Comparison of ENCODE assay signal across 21 cellular contexts in genomic region chr9:111969622-111970021, GRCh38.
DNase-seq lines count a peak whose midpoint lies in the region; ATAC-seq, FAIRE-seq and TF ChIP-seq lines count a peak whose summit lies in the region.
"Had no signal": no experiment of that assay in that cellular context is flagged by ENCODE, and none has a peak within 500 bp of the region (broad histone marks: within the 10 kb centered on the region; RNA-seq: fewer than 3 reads in every experiment).

No MANE protein-coding gene starts in this region.

- ATAC-seq in IMR-90 (ENCODE audit: low read depth) (no peak), upper lobe of left lung (ENCODE audit: low FRiP score in 2 of 2) (no peak)
- ATAC-seq: GM23338 had no signal

- no peak overlapping the region; the same call in 1 of the 2 replicates for H2BK20ac ChIP-seq in IMR-90 (ENCODE audit: low read depth, low read length)

- peaks cover 0 to 8% of the 10 kb centered on the region in 2 experiments; a peak in 1 of 4 replicates for H3K79me1 ChIP-seq in IMR-90 (ENCODE audit: low read depth in 1 of 2, low read length in 2 of 2)

- no peaks in the 10 kb centered on the region for H3K9me3 ChIP-seq in IMR-90 (ENCODE audit: control insufficient read depth, insufficient read depth, low read length)
- H3K9me3 ChIP-seq in endothelial cell of umbilical vein (replicated peaks; ENCODE audit: control insufficient read depth, insufficient read depth, low read length) = no peaks in the 10 kb centered on the region
- H3K9me3 ChIP-seq in upper lobe of left lung = no peaks in the 10 kb centered on the region
- H3K9me3 ChIP-seq in uterus = no peaks in the 10 kb centered on the region
- H3K9me3 ChIP-seq: MG63 had no signal

- dilution Hi-C loops in IMR-90 (cut with HindIII; ENCODE audit: low sequenced_read_pairs, unreplicated experiment) (no loop called here), endothelial cell of umbilical vein (cut with MboI; ENCODE audit: extremely low pct_ligation_motif_present, low sequenced_read_pairs) (no loop called here)

- TF ChIP-seq CTCF in IMR-90 (conservative IDR thresholded peaks at IDR 0.05; ENCODE audit: low read depth, low read length) (no peak), endothelial cell of umbilical vein (IDR thresholded peaks at IDR 0.05; ENCODE audit: extremely low read depth in 1 of 2, insufficient read depth in 1 of 2, low read depth in 1 of 2, low read length in 2 of 2) (no peak), upper lobe of left lung (IDR thresholded peaks at IDR 0.05) (no peak), uterus (IDR thresholded peaks at IDR 0.05) (no peak)

- BruUV-seq in IMR-90 (replicated peaks; lab: Mats Ljungman, UMichigan) = no TSS peak
- BruUV-seq in endothelial cell of umbilical vein (replicated peaks; lab: Mats Ljungman, UMichigan) = no TSS peak

- H3K9me1 ChIP-seq in IMR-90 (ENCODE audit: insufficient read depth, low read length) (peaks cover 14% of the 10 kb centered on the region), endothelial cell of umbilical vein (replicated peaks; ENCODE audit: control insufficient read depth, extremely low read depth, insufficient read depth, low read length) (no peaks in the 10 kb centered on the region)

- H3K27ac ChIP-seq in IMR-90 (ENCODE audit: insufficient read depth, low read length) = no peak overlapping the region
- H3K27ac ChIP-seq in endothelial cell of umbilical vein (ENCODE audit: insufficient read depth, low read depth, low read length) = no peak overlapping the region
- no peak overlapping the region for H3K27ac ChIP-seq in upper lobe of left lung
- H3K27ac ChIP-seq in uterus = no peak overlapping the region
- H3K27ac ChIP-seq: HL-60, PC-9, SJCRH30 had no signal

- FAIRE-seq in endothelial cell of umbilical vein (lab: Jason Lieb, UNC) = no peak
- FAIRE-seq: G401.6, HTR-8/SVneo had no signal

- no peak for TF ChIP-seq EP300 in upper lobe of left lung (IDR thresholded peaks at IDR 0.05)

- H3K23ac ChIP-seq in IMR-90 (ENCODE audit: low read depth, low read length) = no peak overlapping the region

- H3K27me3 ChIP-seq in IMR-90 (ENCODE audit: control insufficient read depth, insufficient read depth, low read length) = no peaks in the 10 kb centered on the region
- no peaks in the 10 kb centered on the region for H3K27me3 ChIP-seq in endothelial cell of umbilical vein (ENCODE audit: control insufficient read depth in 2 of 2, insufficient read depth in 2 of 2, low read length in 2 of 2)
- H3K27me3 ChIP-seq in upper lobe of left lung = no peaks in the 10 kb centered on the region
- no peaks in the 10 kb centered on the region for H3K27me3 ChIP-seq in uterus
- H3K27me3 ChIP-seq: MG63, SJCRH30 had no signal

- H3K9ac ChIP-seq in IMR-90 (ENCODE audit: low read depth, low read length) (no peak overlapping the region), endothelial cell of umbilical vein (replicated peaks; ENCODE audit: extremely low read depth, insufficient read depth, low read length) (no peak overlapping the region)

- H2AK5ac ChIP-seq in IMR-90 (ENCODE audit: low read depth, low read length) = 0 out of 2 replicates have a peak overlapping the region, but pooled peaks have one; percentile 60

- H2BK5ac ChIP-seq in IMR-90 (ENCODE audit: low read depth, low read length, poor library complexity, severe bottlenecking) = no peak overlapping the region

- H3K4me1 ChIP-seq in IMR-90 (ENCODE audit: control insufficient read depth, insufficient read depth, low read length) = peaks cover 10% of the 10 kb centered on the region; the same call in 1 of the 2 replicates
- peaks cover 3% of the 10 kb centered on the region for H3K4me1 ChIP-seq in endothelial cell of umbilical vein (ENCODE audit: control insufficient read depth, extremely low read depth, insufficient read depth, low read length)
- peaks cover 0 to 7% (median 1%) of the 10 kb centered on the region in 4 donors for H3K4me1 ChIP-seq in upper lobe of left lung
- H3K4me1 ChIP-seq in uterus = no peaks in the 10 kb centered on the region

- peak overlapping the region; percentile 53; the same call in 1 of the 2 replicates for H4K91ac ChIP-seq in IMR-90 (ENCODE audit: insufficient read depth, low read depth, low read length)

- 71 to 100% methylated on average over 1 to 2 of the region's 8 CpGs for WGBS in IMR-90 (ENCODE audit: extremely low coverage in 2 of 2, insufficient read length in 1 of 2), 2 experiments
- WGBS in upper lobe of left lung, 2 donors = 66 to 92% methylated on average over 8 of the region's 8 CpGs

- no peak overlapping the region for H3K18ac ChIP-seq in IMR-90 (ENCODE audit: low read depth, low read length)

- in situ Hi-C loops in IMR-90 (cut with MboI; ENCODE audit: low sequenced_read_pairs) = no loop called here

- H2AFZ ChIP-seq in IMR-90 (replicated peaks; ENCODE audit: low read length, poor library complexity) = no peak overlapping the region
- peak overlapping the region; percentile 20 for H2AFZ ChIP-seq in endothelial cell of umbilical vein (ENCODE audit: low read depth, low read length)
- H2AFZ ChIP-seq: GM23338, PC-9 had no signal

- H3K79me2 ChIP-seq in endothelial cell of umbilical vein (ENCODE audit: control insufficient read depth, insufficient read depth, low read length) = no peaks in the 10 kb centered on the region

- peak overlapping the region; percentile 26; the same call in 1 of the 2 replicates for H3K4ac ChIP-seq in IMR-90 (ENCODE audit: low read depth, low read length)

- H3K4me2 ChIP-seq in IMR-90 (ENCODE audit: low read depth, low read length) = no peak overlapping the region
- no peak overlapping the region for H3K4me2 ChIP-seq in endothelial cell of umbilical vein (ENCODE audit: insufficient read depth, low read length)
- H3K4me2 ChIP-seq: GM23338, PC-9 had no signal

- H3K36me3 ChIP-seq in IMR-90 (ENCODE audit: control insufficient read depth, insufficient read depth, low read length) (no peaks in the 10 kb centered on the region), endothelial cell of umbilical vein (ENCODE audit: control insufficient read depth in 2 of 2, extremely low read depth in 1 of 2, insufficient read depth in 2 of 2, low read length in 2 of 2) (no peaks in the 10 kb centered on the region), upper lobe of left lung (no peaks in the 10 kb centered on the region), uterus (no peaks in the 10 kb centered on the region)
- H3K36me3 ChIP-seq: MG63, SJCRH30 had no signal

- H3K14ac ChIP-seq in IMR-90 (replicated peaks; ENCODE audit: low read depth, low read length) = no peak overlapping the region

- POLR2A ChIA-PET in IMR-90 (lab: Charles Lee; ENCODE audit: unreplicated experiment) = no interaction called here
- POLR2A ChIA-PET in endothelial cell of umbilical vein (lab: Charles Lee) = interaction anchor here (1.0 kb wide), 1 partner anchor 12 kb away, joined by 4 read pairs; no protein-coding TSS in a partner anchor

- H4K5ac ChIP-seq in IMR-90 (ENCODE audit: low read depth, low read length) = no peak overlapping the region

- H3K4me3 ChIP-seq in IMR-90 (ENCODE audit: insufficient read depth, low read depth, low read length) (no peak overlapping the region), endothelial cell of umbilical vein (replicated peaks in 1 of 3; ENCODE audit: insufficient read depth in 1 of 3, low read depth in 1 of 3, low read length in 3 of 3) (no peak overlapping the region), upper lobe of left lung (no peak overlapping the region), uterus (no peak overlapping the region)
- H3K4me3 ChIP-seq: GM23338, MG63, PC-9, SJCRH30 had no signal

- CTCF ChIA-PET in IMR-90 (lab: Yijun Ruan, JAX) (no interaction called here), endothelial cell of umbilical vein (lab: Charles Lee) (interaction anchor here (1.7 kb wide), 1 partner anchor 105 kb away, joined by 4 read pairs; no protein-coding TSS in a partner anchor)

- 0 out of 3 replicates have a peak overlapping the region, but pooled peaks have one; percentile 21 for H2BK15ac ChIP-seq in IMR-90 (ENCODE audit: low read depth, low read length)

- no peak overlapping the region for H3K56ac ChIP-seq in IMR-90 (ENCODE audit: extremely low read depth, insufficient read depth, low read length)

- H2AK9ac ChIP-seq in IMR-90 (replicated peaks; ENCODE audit: low read depth, low read length, poor library complexity) = no peak overlapping the region

- TF ChIP-seq POLR2A in IMR-90 (IDR thresholded peaks at IDR 0.05; ENCODE audit: low read depth, low read length) (no peak), endothelial cell of umbilical vein (IDR thresholded peaks at IDR 0.05; ENCODE audit: low read depth, low read length) (no peak), upper lobe of left lung (IDR thresholded peaks at IDR 0.05) (no peak), uterus (IDR thresholded peaks at IDR 0.05) (no peak)

- no peaks in the 10 kb centered on the region for H4K20me1 ChIP-seq in IMR-90 (ENCODE audit: insufficient read depth, low read length)
- H4K20me1 ChIP-seq in endothelial cell of umbilical vein (replicated peaks; ENCODE audit: control insufficient read depth, extremely low read depth, insufficient read depth, low read length) = no peaks in the 10 kb centered on the region

- no peak for TF ChIP-seq RAD21 in IMR-90 (IDR thresholded peaks at IDR 0.05; ENCODE audit: low read length)

- no peak overlapping the region for H4K8ac ChIP-seq in IMR-90 (ENCODE audit: low read depth in 2 of 2, low read length in 2 of 2)

- DNase-seq in Daoy (ENCODE audit: low read depth) (peak; percentile 45), IMR-90 (no peak), endothelial cell of umbilical vein (ENCODE audit: low read depth, low spot score) (no peak), retina (peak; percentile 29), upper lobe of left lung (no peak), uterus (no peak), D341Med (ENCODE audit: low spot score) (no peak)
- DNase-seq: DMS79 treated with DMSO at 0.1 percent for 48 hours, HCEC 1CT, Karpas-422, MG63, NCI-H1048, NCI-H2081, NCI-H510A, NCI-H774, PC-9, SJCRH30 had no signal

- intact Hi-C loops in IMR-90 (cut with micrococcal nuclease) = no loop called here
- intact Hi-C loops in endothelial cell of umbilical vein (cut with micrococcal nuclease) = no loop called here
- intact Hi-C loops in uterus (cut with DNase I; ENCODE audit: low total_unique reads) = no loop called here

- H2BK120ac ChIP-seq in IMR-90 (ENCODE audit: low read depth, low read length) = no peak overlapping the region

TF ChIP-seq in IMR-90, 13 proteins besides CTCF, POLR2A, EP300 and RAD21 (continues in another document):
- TF ChIP-seq SMC3 (IDR thresholded peaks at IDR 0.05; ENCODE audit: low read depth, low read length) = no peak
- no peak for TF ChIP-seq MAZ (IDR thresholded peaks at IDR 0.05; ENCODE audit: borderline replicate concordance, low read depth, low read length)

TF ChIP-seq in endothelial cell of umbilical vein, 7 proteins besides CTCF, POLR2A, EP300 and RAD21 (continues in another document):
- no peak for TF ChIP-seq MAX (IDR thresholded peaks at IDR 0.05; ENCODE audit: insufficient read depth, insufficient read length)
- no peak for TF ChIP-seq GATA2 (IDR thresholded peaks at IDR 0.05; ENCODE audit: insufficient read depth, insufficient read length, low read depth, low read length)
- TF ChIP-seq JUN (IDR thresholded peaks at IDR 0.05; ENCODE audit: borderline replicate concordance, insufficient read depth, insufficient read length, low read depth) = no peak

Comparison
In these comparisons a context has a peak if more than half of its experiments do, and no peak if none do; other contexts are left out.
1. DNase-seq: peak in Daoy (single experiment) and retina (single experiment); none in IMR-90 (single experiment), endothelial cell of umbilical vein (single experiment), upper lobe of left lung (0 of 2), uterus (0 of 2) and D341Med (single experiment).